Comparison of ENCODE assay signal across 16 cellular contexts in the genomic region with DNA sequence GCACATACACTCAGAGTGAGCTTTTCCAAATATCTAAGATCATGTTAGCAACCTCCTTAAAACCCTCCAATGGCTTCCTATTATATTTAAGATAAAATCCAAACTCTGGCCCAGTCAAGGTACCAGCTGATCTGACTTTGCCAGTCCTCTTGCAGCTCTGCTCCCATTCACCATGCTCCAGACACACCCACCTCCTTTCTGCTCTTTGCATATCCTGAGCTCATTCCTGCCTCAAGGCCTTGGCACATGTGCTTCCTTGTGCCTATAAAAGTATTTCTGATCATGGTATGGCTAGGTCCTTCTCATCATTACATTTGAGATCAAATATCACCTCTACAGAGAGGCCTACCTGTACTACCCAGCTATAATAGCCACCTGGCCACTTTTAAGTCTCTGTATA. TPM values are rescaled to one million over a fixed set of nuclear protein-coding genes. Genes with fewer than 3 reads are reported as not detected.
DNase-seq lines count a peak whose midpoint lies in the region; ATAC-seq and TF ChIP-seq lines count a peak whose summit lies in the region.
"Had no signal": no experiment of that assay in that cellular context is flagged by ENCODE, and none has a peak within 500 bp of the region (broad histone marks: within the 10 kb centered on the region; RNA-seq: fewer than 3 reads in every experiment).

No MANE protein-coding gene starts in this region.

- no peak overlapping the region for H3K9ac ChIP-seq in GM23248
- H3K9ac ChIP-seq in stomach smooth muscle (ENCODE audit: low read length in 2 of 2), result peak overlapping the region in 1 of 2 donors; percentile 13

- DNase-seq in GM23248 (no peak), adrenal gland (no peak), right cardiac atrium (no peak), HPDE6-E6E7 (ENCODE audit: extremely low spot score) (no peak), BE2C (no peak), SHP77 (lab: John Stamatoyannopoulos, UW) (no peak), DMS53 (lab: John Stamatoyannopoulos, UW) (no peak)
- DNase-seq: activated naive CD8-positive, alpha-beta T cell treated with anti-CD3 and anti-CD28 coated beads, Interleukin-2, amount 10 ng/mL, durations not matched to agents 7 days and 5 days; hippocampal formation; lower lobe of right lung; NCI-H1694 treated with DMSO at 0.1 percent for 48 hours; NCI-H774; ovary; stimulated activated CD4-positive, alpha-beta T cell treated with anti-CD3 and anti-CD28 coated beads, Interleukin-2, amount 100 ng/mL, for 48 hours had no signal

- H2AFZ ChIP-seq in GM23248, result no peak overlapping the region

- H3K27ac ChIP-seq in GM23248 (peak overlapping the region; percentile 34; the same call in 1 of the 2 replicates), adrenal gland (peak overlapping the region in 3 of 5 donors; percentile 15 to 75 (median 48)), right cardiac atrium (ENCODE audit: low read length) (peak overlapping the region; percentile 78), stomach smooth muscle (ENCODE audit: low read length) (peak overlapping the region; percentile 55)

- H3K79me2 ChIP-seq in GM23248 (ENCODE audit: insufficient read depth), result peaks cover 66% of the 10 kb centered on the region

- intact Hi-C loops in adrenal gland (cut with DNase I), result no loop called here
- intact Hi-C loops in right cardiac atrium (cut with DNase I), result loop anchor here (10.0 kb wide), 3 partner anchors 109 to 229 kb away; partner anchors contain the start of gene ADD3 (in 4 of the 4)

- H3K4me3 ChIP-seq in GM23248 (no peak overlapping the region), adrenal gland (no peak overlapping the region), right cardiac atrium (ENCODE audit: low read length) (no peak overlapping the region), stomach smooth muscle (ENCODE audit: low read length in 2 of 2) (peak overlapping the region in 1 of 2 donors; percentile 44), BE2C (ENCODE audit: low read depth, low read length) (no peak overlapping the region)
- H3K4me3 ChIP-seq: lower lobe of right lung, ovary had no signal

- in situ Hi-C loops in GM23248 (cut with MboI), result no loop called here

- H3F3A ChIP-seq in GM23248 (ENCODE audit: insufficient read depth), result peaks cover 72% of the 10 kb centered on the region

- H3K27me3 ChIP-seq in GM23248 (replicated peaks; ENCODE audit: insufficient read depth) (no peaks in the 10 kb centered on the region), adrenal gland (no peaks in the 10 kb centered on the region), right cardiac atrium (ENCODE audit: control insufficient read depth, insufficient read depth) (no peaks in the 10 kb centered on the region), stomach smooth muscle (ENCODE audit: control insufficient read depth in 1 of 2, insufficient read depth in 2 of 2, low read length in 2 of 2) (no peaks in the 10 kb centered on the region), BE2C (no peaks in the 10 kb centered on the region)
- H3K27me3 ChIP-seq: ovary had no signal

- H3K36me3 ChIP-seq in GM23248 (ENCODE audit: low read depth) (0 out of 2 replicates have a peak, but pooled peaks cover 1% of the 10 kb centered on the region), adrenal gland (replicated peaks in 1 of 2) (peaks cover 0 to 8% of the 10 kb centered on the region in 2 donors), stomach smooth muscle (ENCODE audit: control insufficient read depth in 2 of 2, insufficient read depth in 2 of 2, low read length in 2 of 2) (peaks cover 10 to 17% of the 10 kb centered on the region in 2 donors), BE2C (peaks cover 14% of the 10 kb centered on the region)
- H3K36me3 ChIP-seq: ovary had no signal

- no peak overlapping the region for H3K4me2 ChIP-seq in GM23248 (ENCODE audit: unreplicated experiment)

- no peak for ATAC-seq in right cardiac atrium
- ATAC-seq: stimulated activated effector memory CD8-positive, alpha-beta T cell treated with anti-CD3 and anti-CD28 coated beads, Interleukin-12 subunit alpha, Interleukin-12 subunit beta, amount 100 ng/mL, for 72 hours had no signal

- H4K20me1 ChIP-seq in GM23248 (ENCODE audit: insufficient read depth), result no peaks in the 10 kb centered on the region

- no peaks in the 10 kb centered on the region for H3K9me3 ChIP-seq in GM23248 (ENCODE audit: low read depth)
- no peaks in the 10 kb centered on the region for H3K9me3 ChIP-seq in adrenal gland (replicated peaks in 1 of 3)
- H3K9me3 ChIP-seq in right cardiac atrium (ENCODE audit: control insufficient read depth, low read length), result no peaks in the 10 kb centered on the region
- H3K9me3 ChIP-seq in stomach smooth muscle (ENCODE audit: control insufficient read depth in 2 of 2, low read length in 2 of 2), result no peaks in the 10 kb centered on the region
- no peaks in the 10 kb centered on the region for H3K9me3 ChIP-seq in BE2C
- H3K9me3 ChIP-seq: lower lobe of right lung, ovary had no signal

- H3K4me1 ChIP-seq in GM23248 (ENCODE audit: insufficient read depth) (peaks cover 72% of the 10 kb centered on the region), adrenal gland (replicated peaks in 1 of 2) (peaks cover 32 to 59% of the 10 kb centered on the region in 2 donors), right cardiac atrium (ENCODE audit: control insufficient read depth, insufficient read depth, low read length) (peaks cover 54% of the 10 kb centered on the region), stomach smooth muscle (ENCODE audit: control insufficient read depth, insufficient read depth, low read length) (peaks cover 62% of the 10 kb centered on the region), BE2C (peaks cover 8% of the 10 kb centered on the region)

- no peaks in the 10 kb centered on the region for H3K9me2 ChIP-seq in GM23248 (ENCODE audit: insufficient read depth)

- no peak for TF ChIP-seq POLR2A in adrenal gland (IDR thresholded peaks at IDR 0.05)

- TF ChIP-seq CTCF in adrenal gland (IDR thresholded peaks at IDR 0.05) (no peak), BE2C (IDR thresholded peaks at IDR 0.05; ENCODE audit: low read depth, low read length) (no peak)

RNA-seq across cellular contexts. Expression of gene XPNPEP1, which starts 27.5 kb away (rescaled TPM):
- 108 and 115 TPM in 2 replicates for total RNA-seq in GM23248 (2014; rRNA removed; shearing (Covaris generic))
- polyA plus RNA-seq in GM23248 (2016; fragmentation: Nextera tagmentation; extraction: Ambion mirVana) (48.1 and 48.2 TPM in 2 replicates), adrenal gland (10 to 100 TPM; 17.8 to 62.7 (median 29.0) TPM), right cardiac atrium (20.7 TPM)
- total RNA-seq in adrenal gland (10 to 100 TPM; 43.4 to 74.0 (median 58.4) TPM), right cardiac atrium (10 to 100 TPM; 36.9 to 47.4 (median 39.1) TPM)
- polyA plus RNA-seq in BE2C (2012; ENCODE audit: insufficient read depth, insufficient read length, low read depth), result 121 TPM

Comparison
In these comparisons a context has a peak if more than half of its experiments do, and no peak if none do; other contexts are left out.
1. intact Hi-C loops: an anchor here in right cardiac atrium (10.0 kb wide); none called in adrenal gland.